ENCODE assay signal across 9 cellular contexts in the genomic region with DNA sequence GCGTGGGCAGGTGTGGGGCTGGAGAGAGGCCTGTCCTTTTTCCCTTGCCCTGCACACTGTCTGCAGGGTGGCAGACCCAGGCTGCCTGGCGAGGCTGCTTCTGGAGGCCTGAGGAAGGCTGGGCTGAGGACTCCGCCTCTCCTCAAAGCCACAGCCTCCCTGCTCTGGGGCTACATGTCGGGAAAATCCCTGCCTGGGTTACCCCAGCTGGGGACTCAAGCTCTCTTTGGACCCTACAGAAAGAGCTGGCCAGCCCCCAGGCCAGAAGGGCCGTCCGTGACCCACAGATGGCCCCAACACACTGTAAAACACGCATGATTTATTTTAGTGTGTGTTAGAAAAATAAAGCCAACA. TPM values are rescaled to one million over a fixed set of nuclear protein-coding genes. Genes with fewer than 3 reads are reported as not detected.
DNase-seq lines count a peak whose midpoint lies in the region; ATAC-seq and TF ChIP-seq lines count a peak whose summit lies in the region.
"Had no signal": no experiment of that assay in that cellular context is flagged by ENCODE, and none has a peak within 500 bp of the region (broad histone marks: within the 10 kb centered on the region; RNA-seq: fewer than 3 reads in every experiment).

No MANE protein-coding gene starts in this region.

- DNase-seq in GM03348 (ENCODE audit: low spot score) = peak; percentile 38
- no peak for DNase-seq in RWPE2 (ENCODE audit: low spot score)
- DNase-seq in heart right ventricle = no peak
- DNase-seq in retina = peak; percentile 48
- no peak for DNase-seq in activated CD4-positive, alpha-beta T cell treated with anti-CD3 and anti-CD28 coated beads, Interleukin-2, amount 50 U/mL, for 1 hour
- no peak for DNase-seq in HUDEP-2 (lab: John Stamatoyannopoulos, UW; ENCODE audit: unreplicated experiment in 76 of 76)
- DNase-seq in activated naive CD4-positive, alpha-beta T cell (lab: John Stamatoyannopoulos, UW) = no peak
- DNase-seq: activated CD4-positive, alpha-beta T cell treated with anti-CD3 and anti-CD28 coated beads, Interleukin-2, amount 50 U/mL, for 48 hours had no signal

- ATAC-seq in RWPE2 (ENCODE audit: low read depth) (peak; percentile 23), heart right ventricle (peak in 4 of 8 donors; percentile 1 to 19 (median 10)), GM19023 (IDR thresholded peaks at IDR 0.05; ENCODE audit: unreplicated experiment) (no peak)

- no peaks in the 10 kb centered on the region for H3K27me3 ChIP-seq in RWPE2 (ENCODE audit: insufficient read depth, poor library complexity, severe bottlenecking)
- no peaks in the 10 kb centered on the region for H3K27me3 ChIP-seq in heart right ventricle

- H3K4me3 ChIP-seq in RWPE2 (ENCODE audit: severe bottlenecking) = peak overlapping the region; percentile 15
- H3K4me3 ChIP-seq in heart right ventricle = no peak overlapping the region

- H3K27ac ChIP-seq in RWPE2 (ENCODE audit: poor library complexity, severe bottlenecking) = peak overlapping the region; percentile 96
- peak overlapping the region; percentile 9 to 83 (median 66) for H3K27ac ChIP-seq in heart right ventricle

- H3K36me3 ChIP-seq in RWPE2 (ENCODE audit: low read depth) = no peaks in the 10 kb centered on the region
- H3K36me3 ChIP-seq in heart right ventricle = no peaks in the 10 kb centered on the region

- TF ChIP-seq CTCF in RWPE2 (IDR thresholded peaks at IDR 0.05; ENCODE audit: poor library complexity, severe bottlenecking) (no peak), heart right ventricle (IDR thresholded peaks at IDR 0.05) (peak in 1 of 9 donors; percentile 13)

- peaks cover 29% of the 10 kb centered on the region for H3K4me1 ChIP-seq in RWPE2 (ENCODE audit: insufficient read depth, poor library complexity, severe bottlenecking)
- peaks cover 16 to 50% (median 29%) of the 10 kb centered on the region in 9 donors for H3K4me1 ChIP-seq in heart right ventricle

- H3K9me3 ChIP-seq in RWPE2 (ENCODE audit: severe bottlenecking) (no peaks in the 10 kb centered on the region), heart right ventricle (no peaks in the 10 kb centered on the region)

- intact Hi-C loops in heart right ventricle (cut with DNase I) = no loop called here

- 68 to 72% methylated on average over 7 of the region's 7 CpGs for WGBS in heart right ventricle, 2 donors

RNA-seq across cellular contexts. Expression of a gene that starts 33.8 kb away (rescaled TPM):
- total RNA-seq in heart right ventricle = 10 to 100 TPM; 27.8 to 50.0 (median 37.9) TPM
- polyA plus RNA-seq in heart right ventricle = 10 to 100 TPM; 56.0 to 56.2 TPM

Comparison
In these comparisons a context has a peak if more than half of its experiments do, and no peak if none do; other contexts are left out.
1. DNase-seq: peak in GM03348 (single experiment) and retina (single experiment); none in RWPE2 (single experiment), heart right ventricle (0 of 2), activated CD4-positive, alpha-beta T cell treated with anti-CD3 and anti-CD28 coated beads, Interleukin-2, amount 50 U/mL, for 1 hour (single experiment), HUDEP-2 (0 of 76) and activated naive CD4-positive, alpha-beta T cell (0 of 4).